In genomic region chr1:204516180-204516879, GRCh38 we compare ENCODE assay signal across 8 cellular contexts. TPM values are rescaled to one million over a fixed set of nuclear protein-coding genes. Genes with fewer than 3 reads are reported as not detected.
DNase-seq lines count a peak whose midpoint lies in the region; ATAC-seq and TF ChIP-seq lines count a peak whose summit lies in the region.

Gene MDM4, plus strand, starts transcription at chr1:204516406. Its CDS starts 9,113 bp downstream, at chr1:204525519.

- no peaks in the 10 kb centered on the region for H4K20me1 ChIP-seq in mammary epithelial cell (ENCODE audit: insufficient read depth, low read length)

- dilution Hi-C loops in mammary epithelial cell (cut with HindIII; ENCODE audit: low sequenced_read_pairs): no loop called here

- H3K27me3 ChIP-seq in AG04450 (ENCODE audit: control insufficient read depth, insufficient read depth, low read length) (no peaks in the 10 kb centered on the region), mammary epithelial cell (ENCODE audit: insufficient read depth, low read length) (no peaks in the 10 kb centered on the region), iPS-20b (ENCODE audit: insufficient read depth, low read length) (no peaks in the 10 kb centered on the region)

- POLR2A ChIA-PET in AG04450 (lab: Yijun Ruan, JAX): interaction anchor here (0.5 to 2.0 kb wide), 8 partner anchors 9 to 1137 kb away, joined by 3 to 33 read pairs (median 4); no protein-coding TSS in a partner anchor

- ATAC-seq in GM18909 (IDR thresholded peaks at IDR 0.05; ENCODE audit: poor library complexity, unreplicated experiment) (peak; percentile 76), HG03159 (IDR thresholded peaks at IDR 0.05; ENCODE audit: unreplicated experiment) (peak; percentile 70)

- H3K27ac ChIP-seq in AG04450 (ENCODE audit: low read depth, low read length): peak within 1 kb of the TSS; percentile 94
- H3K27ac ChIP-seq in VCaP: peak within 1 kb of the TSS; percentile 96
- peak within 1 kb of the TSS; percentile 69 for H3K27ac ChIP-seq in mammary epithelial cell (ENCODE audit: insufficient read depth, low read depth, low read length)
- peak within 1 kb of the TSS; percentile 89 for H3K27ac ChIP-seq in iPS-20b (ENCODE audit: low read length)
- peak within 1 kb of the TSS; percentile 71 to 99 (median 95) for H3K27ac ChIP-seq in skin epidermis

- H3K4me3 ChIP-seq in AG04450 (ENCODE audit: low read depth, low read length): peak within 1 kb of the TSS; percentile 88
- H3K4me3 ChIP-seq in mammary epithelial cell (replicated peaks in 1 of 3; ENCODE audit: insufficient read depth in 1 of 3, low read depth in 2 of 3, low read length in 3 of 3): peak within 1 kb of the TSS; percentile 56 to 86 (median 64)
- peak within 1 kb of the TSS; percentile 78 for H3K4me3 ChIP-seq in iPS-20b (ENCODE audit: low read length)
- peak within 1 kb of the TSS; percentile 59 to 83 (median 72) for H3K4me3 ChIP-seq in skin epidermis

- DNase-seq in AG04450 (ENCODE audit: low read depth, low spot score): peak; percentile 90
- DNase-seq in NCI-H2227 (lab: John Stamatoyannopoulos, UW; ENCODE audit: unreplicated experiment): peak; percentile 98
- peak; percentile 96 for DNase-seq in mammary epithelial cell

- peaks cover 10% of the 10 kb centered on the region for H3K4me1 ChIP-seq in mammary epithelial cell (ENCODE audit: insufficient read depth, low read length)
- H3K4me1 ChIP-seq in iPS-20b (ENCODE audit: insufficient read depth, low read length): no peaks in the 10 kb centered on the region

- H3K36me3 ChIP-seq in mammary epithelial cell (ENCODE audit: insufficient read depth, low read length) (peaks cover 3% of the 10 kb centered on the region), iPS-20b (ENCODE audit: insufficient read depth, low read depth, low read length) (peaks cover 15% of the 10 kb centered on the region)

- in situ Hi-C loops in mammary epithelial cell (cut with MboI; ENCODE audit: low sequenced_read_pairs in 2 of 2): no loop called here

- H3K4me2 ChIP-seq in mammary epithelial cell (ENCODE audit: insufficient read depth, low read depth, low read length): peak within 1 kb of the TSS; percentile 63

- CTCF ChIA-PET in AG04450 (lab: Charles Lee): interaction anchor here (0.8 to 2.4 kb wide), 5 partner anchors 9 to 291 kb away, joined by 3 to 14 read pairs (median 6); no protein-coding TSS in a partner anchor
- CTCF ChIA-PET in mammary epithelial cell (lab: Charles Lee; ENCODE audit: low non-redundant PET): interaction anchor here (0.6 to 1.0 kb wide), 2 partner anchors 13 to 290 kb away, joined by 3 read pairs; no protein-coding TSS in a partner anchor

- H3K9me3 ChIP-seq in AG04450 (ENCODE audit: control insufficient read depth, insufficient read depth, low read length) (no peaks in the 10 kb centered on the region; the same call in 1 of the 2 replicates), mammary epithelial cell (replicated peaks; ENCODE audit: insufficient read depth, low read length) (no peaks in the 10 kb centered on the region), iPS-20b (ENCODE audit: insufficient read depth, low read depth, low read length) (no peaks in the 10 kb centered on the region)

- H3K9ac ChIP-seq in mammary epithelial cell (ENCODE audit: insufficient read depth, low read length): peak within 1 kb of the TSS; percentile 78
- peak within 1 kb of the TSS; percentile 88 for H3K9ac ChIP-seq in iPS-20b (ENCODE audit: low read depth, low read length)

- TF ChIP-seq CTCF in AG04450 (IDR thresholded peaks at IDR 0.05; ENCODE audit: low read depth, low read length): no peak
- TF ChIP-seq CTCF in VCaP (conservative IDR thresholded peaks at IDR 0.05): no peak
- no peak for TF ChIP-seq CTCF in mammary epithelial cell (conservative IDR thresholded peaks at IDR 0.05 in 1 of 2, IDR thresholded peaks at IDR 0.05 in 1 of 2; ENCODE audit: extremely low read depth in 1 of 2, insufficient read depth in 1 of 2, low read depth in 1 of 2, low read length in 2 of 2)

- intact Hi-C loops in mammary epithelial cell (cut with micrococcal nuclease): loop anchor here (1.0 kb wide), 1 partner anchor 9 kb away; no protein-coding TSS in a partner anchor

- 2% methylated on average over 17 of the region's 43 CpGs for WGBS in mammary epithelial cell (ENCODE audit: low coverage, missing lambda C conversion rate)

- H3K79me2 ChIP-seq in mammary epithelial cell (ENCODE audit: insufficient read depth, low read length): peaks cover 41% of the 10 kb centered on the region

- BruUV-seq in mammary epithelial cell (replicated peaks; lab: Mats Ljungman, UMichigan): TSS peak; percentile 30

- H2AFZ ChIP-seq in mammary epithelial cell (ENCODE audit: low read depth, low read length): peak within 1 kb of the TSS; percentile 93

RNA-seq across cellular contexts. Expression of gene MDM4, which starts in this region (rescaled TPM):
- polyA plus RNA-seq in AG04450 (2011; rRNA removed) (16.3 and 21.4 TPM in 2 replicates), mammary epithelial cell (5.1 TPM)
- polyA minus RNA-seq in AG04450 (2011; rRNA and poly(A)+ RNA removed): 31.4 and 53.9 TPM in 2 replicates
- total RNA-seq in mammary epithelial cell: 10 to 100 TPM; 21.7 to 37.1 TPM
- 7.7 TPM for polyA minus RNA-seq in mammary epithelial cell

Comparison
In these comparisons a context has a peak if more than half of its experiments do, and no peak if none do; other contexts are left out.
1. Peak in every context shown above with its lines: DNase-seq, ATAC-seq, H3K4me3 ChIP-seq and H3K27ac ChIP-seq.